ENCODE assay signal across 24 cellular contexts in genomic region chr17:22286337-22287041, GRCh38.
"Had no signal": no experiment of that assay in that cellular context is flagged by ENCODE, and none has a peak within 500 bp of the region (broad histone marks: within the 10 kb centered on the region; RNA-seq: fewer than 3 reads in every experiment).

No MANE protein-coding gene starts in this region.

- H3K36me3 ChIP-seq: brain microvascular endothelial cell, heart right ventricle, neutrophil, upper lobe of left lung had no signal

- H3K27me3 ChIP-seq: brain microvascular endothelial cell, neutrophil, upper lobe of left lung had no signal

- H2AFZ ChIP-seq: parathyroid adenoma had no signal

- H3K9me3 ChIP-seq: neutrophil, upper lobe of left lung had no signal

- H3K4me1 ChIP-seq: heart right ventricle, parathyroid adenoma, upper lobe of left lung had no signal

- H3K9ac ChIP-seq: parathyroid adenoma had no signal

- H3K4me3 ChIP-seq: heart right ventricle, upper lobe of left lung had no signal

- ATAC-seq: activated CD8-positive, alpha-beta T cell treated with anti-CD3 and anti-CD28 coated beads, Interleukin-2, amount 10 ng/mL, durations not matched to agents 7 days and 5 days; activated naive CD8-positive, alpha-beta T cell treated with anti-CD3 and anti-CD28 coated beads, Interleukin-2, amount 50 U/mL, for 24 hours; heart right ventricle; natural killer cell; stimulated activated naive CD8-positive, alpha-beta T cell treated with anti-CD3 and anti-CD28 coated beads, Interleukin-15, amount 100 ng/mL, for 72 hours had no signal

- DNase-seq: activated B cell treated with CpG ODN at 0.5 μM for 24 hours; activated CD4-positive, alpha-beta T cell treated with anti-CD3 and anti-CD28 coated beads, Interleukin-2, amount 10 ng/mL, durations not matched to agents 7 days and 5 days; activated CD8-positive, alpha-beta memory T cell treated with anti-CD3 and anti-CD28 coated beads, Interleukin-2, amount 50 U/mL, for 48 hours; activated CD8-positive, alpha-beta T cell treated with anti-CD3 and anti-CD28 coated beads, Interleukin-2, amount 10 ng/mL, durations not matched to agents 7 days and 5 days; activated effector memory CD4-positive, alpha-beta T cell treated with Interleukin-2 at 50 U/mL for 16 hours; activated naive CD4-positive, alpha-beta T cell treated with anti-CD3 and anti-CD28 coated beads, Interleukin-2, amount 10 ng/mL, durations not matched to agents 7 days and 5 days; activated naive CD8-positive, alpha-beta T cell treated with anti-CD3 and anti-CD28 coated beads, Interleukin-2, amount 50 U/mL, for 24 hours; activated T-cell treated with anti-CD3 and anti-CD28 coated beads, Interleukin-2, amount 50 U/mL, for 48 hours; brain microvascular endothelial cell; central memory CD4-positive, alpha-beta T cell; cortex of kidney; erythroblast; heart right ventricle; natural killer cell; stimulated activated CD4-positive, alpha-beta T cell treated with anti-CD3 and anti-CD28 coated beads, Interleukin-15, amount 100 ng/mL, for 24 hours; stimulated activated CD4-positive, alpha-beta T cell treated with anti-CD3 and anti-CD28 coated beads, Interleukin-2, amount 100 ng/mL, for 48 hours; stimulated activated naive CD8-positive, alpha-beta T cell treated with anti-CD3 and anti-CD28 coated beads, Interleukin-15, amount 100 ng/mL, for 72 hours; T-helper 1 cell; T-helper 9 cell had no signal

- FAIRE-seq: endometrium, frontal cortex had no signal

- H3K27ac ChIP-seq: brain microvascular endothelial cell, heart right ventricle, neutrophil, parathyroid adenoma, upper lobe of left lung had no signal

- H3K79me2 ChIP-seq: parathyroid adenoma had no signal
